In the genomic region with DNA sequence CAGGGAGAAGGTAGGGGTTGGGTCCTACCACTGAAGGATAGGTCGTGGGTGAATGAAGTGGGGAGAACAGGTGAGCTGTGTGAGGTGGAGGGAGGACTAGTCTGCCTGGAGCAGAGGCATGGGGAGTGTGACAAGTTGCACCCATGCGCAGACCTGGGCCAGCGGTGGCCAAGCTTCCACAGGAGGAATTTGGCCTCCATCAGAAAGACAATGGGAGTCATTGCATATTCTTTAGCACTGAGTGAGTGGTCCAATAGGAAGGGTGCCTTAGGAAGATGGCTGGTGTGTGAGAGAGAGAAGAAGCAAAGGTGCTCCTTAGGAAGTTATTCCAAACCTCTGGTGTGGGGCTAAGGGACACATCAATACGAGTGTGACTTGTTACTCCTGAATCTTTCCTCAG, we compare ENCODE assay signal across 36 cellular contexts.
"Had no signal": no experiment of that assay in that cellular context is flagged by ENCODE, and none has a peak within 500 bp of the region (broad histone marks: within the 10 kb centered on the region; RNA-seq: fewer than 3 reads in every experiment).

No MANE protein-coding gene starts in this region.

- H3K36me3 ChIP-seq: adrenal gland, esophagus squamous epithelium, gastroesophageal sphincter, heart right ventricle, WERI-Rb-1 had no signal

- H3K36me3 Mint-ChIP-seq: activated CD4-positive, alpha-beta memory T cell treated with anti-CD3 and anti-CD28 coated beads for 36 hours; activated CD8-positive, alpha-beta memory T cell treated with anti-CD3 and anti-CD28 coated beads, Interleukin-2, amount 10 ng/mL, durations not matched to agents 7 days and 5 days; activated naive CD4-positive, alpha-beta T cell treated with anti-CD3 and anti-CD28 coated beads, Interleukin-2, amount 50 U/mL, for 24 hours; activated naive CD8-positive, alpha-beta T cell treated with anti-CD3 and anti-CD28 coated beads for 36 hours had no signal

- ATAC-seq: activated CD4-positive, alpha-beta T cell treated with anti-CD3 and anti-CD28 coated beads for 36 hours; activated CD8-positive, alpha-beta memory T cell treated with anti-CD3 and anti-CD28 coated beads, Interleukin-2, amount 10 ng/mL, durations not matched to agents 7 days and 5 days; activated CD8-positive, alpha-beta T cell treated with anti-CD3 and anti-CD28 coated beads, Interleukin-2, amount 10 ng/mL, durations not matched to agents 7 days and 5 days; activated naive CD8-positive, alpha-beta T cell treated with anti-CD3 and anti-CD28 coated beads, Interleukin-2, amount 50 U/mL, for 24 hours; body of pancreas; effector memory CD8-positive, alpha-beta T cell; gastroesophageal sphincter; heart right ventricle; T-helper 17 cell had no signal

- H3K4me3 Mint-ChIP-seq: activated CD4-positive, alpha-beta memory T cell treated with anti-CD3 and anti-CD28 coated beads for 36 hours; activated CD4-positive, alpha-beta T cell treated with anti-CD3 and anti-CD28 coated beads for 36 hours; activated CD4-positive, alpha-beta T cell treated with anti-CD3 and anti-CD28 coated beads, Interleukin-2, amount 10 ng/mL, durations not matched to agents 24 days and 14 days; activated CD8-positive, alpha-beta memory T cell treated with anti-CD3 and anti-CD28 coated beads, Interleukin-2, amount 10 ng/mL, durations not matched to agents 7 days and 5 days; activated CD8-positive, alpha-beta T cell treated with anti-CD3 and anti-CD28 coated beads, Interleukin-2, amount 10 ng/mL, durations not matched to agents 7 days and 5 days; activated naive CD4-positive, alpha-beta T cell treated with anti-CD3 and anti-CD28 coated beads for 36 hours; activated naive CD4-positive, alpha-beta T cell treated with anti-CD3 and anti-CD28 coated beads, Interleukin-2, amount 50 U/mL, for 24 hours; activated naive CD8-positive, alpha-beta T cell treated with anti-CD3 and anti-CD28 coated beads for 36 hours; activated naive CD8-positive, alpha-beta T cell treated with anti-CD3 and anti-CD28 coated beads, Interleukin-2, amount 50 U/mL, for 24 hours; activated T-helper 1 cell treated with anti-CD3 and anti-CD28 coated beads, Interleukin-12 subunit alpha, Interleukin-12 subunit beta, Interleukin-2, Interleukin-4 antibody, amounts not matched to agents 30 ng/mL and 10 ng/mL and 1 ng/mL, durations not matched to agents 14 hours and 24 hours and 36 hours; central memory CD8-positive, alpha-beta T cell; effector memory CD8-positive, alpha-beta T cell; T-helper 17 cell; T-helper 2 cell treated with Interferon-gamma antibody and Interleukin-4, amounts not matched to agents 5 μg/mL and 100 μg/mL, for 36 hours had no signal

- H3K27ac Mint-ChIP-seq: activated CD4-positive, alpha-beta memory T cell treated with anti-CD3 and anti-CD28 coated beads for 36 hours; activated CD4-positive, alpha-beta T cell treated with anti-CD3 and anti-CD28 coated beads for 36 hours; activated CD4-positive, alpha-beta T cell treated with anti-CD3 and anti-CD28 coated beads, Interleukin-2, amount 10 ng/mL, durations not matched to agents 24 days and 14 days; activated CD8-positive, alpha-beta memory T cell treated with anti-CD3 and anti-CD28 coated beads, Interleukin-2, amount 10 ng/mL, durations not matched to agents 7 days and 5 days; activated CD8-positive, alpha-beta T cell treated with anti-CD3 and anti-CD28 coated beads, Interleukin-2, amount 10 ng/mL, durations not matched to agents 7 days and 5 days; activated naive CD4-positive, alpha-beta T cell treated with anti-CD3 and anti-CD28 coated beads for 36 hours; activated naive CD4-positive, alpha-beta T cell treated with anti-CD3 and anti-CD28 coated beads, Interleukin-2, amount 50 U/mL, for 24 hours; activated naive CD8-positive, alpha-beta T cell treated with anti-CD3 and anti-CD28 coated beads for 36 hours; activated naive CD8-positive, alpha-beta T cell treated with anti-CD3 and anti-CD28 coated beads, Interleukin-2, amount 50 U/mL, for 24 hours; activated T-helper 1 cell treated with anti-CD3 and anti-CD28 coated beads, Interleukin-12 subunit alpha, Interleukin-12 subunit beta, Interleukin-2, Interleukin-4 antibody, amounts not matched to agents 30 ng/mL and 10 ng/mL and 1 ng/mL, durations not matched to agents 14 hours and 24 hours and 36 hours; activated T-helper 2 cell treated with anti-CD3 and anti-CD28 coated beads, Interferon-gamma antibody, Interleukin-2, Interleukin-4, amounts not matched to agents 10 μg/mL and 5 μg/mL and 100 μg/mL, durations not matched to agents 14 hours and 24 hours and 36 hours; effector memory CD8-positive, alpha-beta T cell; T-helper 17 cell; T-helper 2 cell treated with Interferon-gamma antibody and Interleukin-4, amounts not matched to agents 5 μg/mL and 100 μg/mL, for 36 hours had no signal

- DNase-seq: activated CD4-positive, alpha-beta memory T cell treated with anti-CD3 and anti-CD28 coated beads for 36 hours; activated CD4-positive, alpha-beta T cell treated with anti-CD3 and anti-CD28 coated beads for 36 hours; activated CD4-positive, alpha-beta T cell treated with anti-CD3 and anti-CD28 coated beads, Interleukin-2, amount 10 ng/mL, durations not matched to agents 24 days and 14 days; activated CD4-positive, CD25-positive, alpha-beta regulatory T cell; activated CD4-positive, CD25-positive, alpha-beta regulatory T cell treated with anti-CD3 and anti-CD28 coated beads, Interleukin-2, amount 50 U/mL, for 72 hours; activated CD8-positive, alpha-beta memory T cell treated with anti-CD3 and anti-CD28 coated beads, Interleukin-2, amount 10 ng/mL, durations not matched to agents 7 days and 5 days; activated CD8-positive, alpha-beta memory T cell treated with anti-CD3 and anti-CD28 coated beads, Interleukin-2, amount 50 U/mL, for 4 hours; activated CD8-positive, alpha-beta T cell treated with anti-CD3 and anti-CD28 coated beads, Interleukin-2, amount 10 ng/mL, durations not matched to agents 7 days and 5 days; activated effector memory CD4-positive, alpha-beta T cell treated with anti-CD3 and anti-CD28 coated beads, Interleukin-2, amount 50 U/mL, for 16 hours; activated naive CD4-positive, alpha-beta T cell treated with anti-CD3 and anti-CD28 coated beads for 36 hours; activated naive CD8-positive, alpha-beta T cell treated with anti-CD3 and anti-CD28 coated beads for 36 hours; activated naive CD8-positive, alpha-beta T cell treated with anti-CD3 and anti-CD28 coated beads, Interleukin-2, amount 50 U/mL, for 24 hours; activated T-cell treated with anti-CD3 and anti-CD28 coated beads, Interleukin-2, amount 50 U/mL, for 1 hour; activated T-cell treated with anti-CD3 and anti-CD28 coated beads, Interleukin-2, amount 50 U/mL, for 48 hours; adrenal gland; amygdala; aorta; cortex of kidney; dermis blood vessel endothelial cell; effector CD4-positive, alpha-beta T cell; effector memory CD8-positive, alpha-beta T cell; esophagus squamous epithelium; foreskin melanocyte; heart right ventricle; T-helper 1 cell; T-helper 17 cell; T1000; WERI-Rb-1 had no signal

- H3K27me3 Mint-ChIP-seq: activated naive CD4-positive, alpha-beta T cell treated with anti-CD3 and anti-CD28 coated beads, Interleukin-2, amount 50 U/mL, for 24 hours had no signal

- H3K4me3 ChIP-seq: adrenal gland, body of pancreas, esophagus squamous epithelium, gastroesophageal sphincter, heart right ventricle had no signal

- H3K4me1 ChIP-seq: adrenal gland, body of pancreas, esophagus squamous epithelium had no signal

- H3K9me3 ChIP-seq: adrenal gland, body of pancreas, esophagus squamous epithelium, gastroesophageal sphincter, heart right ventricle had no signal

- H3K27me3 ChIP-seq: adrenal gland, body of pancreas, esophagus squamous epithelium, gastroesophageal sphincter, heart right ventricle had no signal

- H3K9me3 Mint-ChIP-seq: activated CD4-positive, alpha-beta memory T cell treated with anti-CD3 and anti-CD28 coated beads for 36 hours; activated CD4-positive, alpha-beta T cell treated with anti-CD3 and anti-CD28 coated beads, Interleukin-2, amount 10 ng/mL, durations not matched to agents 24 days and 14 days; activated naive CD4-positive, alpha-beta T cell treated with anti-CD3 and anti-CD28 coated beads for 36 hours; activated naive CD4-positive, alpha-beta T cell treated with anti-CD3 and anti-CD28 coated beads, Interleukin-2, amount 50 U/mL, for 24 hours; activated naive CD8-positive, alpha-beta T cell treated with anti-CD3 and anti-CD28 coated beads for 36 hours; activated naive CD8-positive, alpha-beta T cell treated with anti-CD3 and anti-CD28 coated beads, Interleukin-2, amount 50 U/mL, for 24 hours; activated T-helper 1 cell treated with anti-CD3 and anti-CD28 coated beads, Interleukin-12 subunit alpha, Interleukin-12 subunit beta, Interleukin-2, Interleukin-4 antibody, amounts not matched to agents 30 ng/mL and 10 ng/mL and 1 ng/mL, durations not matched to agents 14 hours and 24 hours and 36 hours; activated T-helper 2 cell treated with anti-CD3 and anti-CD28 coated beads, Interferon-gamma antibody, Interleukin-2, Interleukin-4, amounts not matched to agents 10 μg/mL and 5 μg/mL and 100 μg/mL, durations not matched to agents 14 hours and 24 hours and 36 hours; central memory CD8-positive, alpha-beta T cell; effector memory CD8-positive, alpha-beta T cell; T-helper 2 cell treated with Interferon-gamma antibody and Interleukin-4, amounts not matched to agents 5 μg/mL and 100 μg/mL, for 36 hours had no signal

- H3K27ac ChIP-seq: adrenal gland, body of pancreas, epithelial cell of prostate, esophagus squamous epithelium, gastroesophageal sphincter, heart right ventricle, WERI-Rb-1 had no signal

- H3K4me1 Mint-ChIP-seq: activated CD4-positive, alpha-beta T cell treated with anti-CD3 and anti-CD28 coated beads for 36 hours; activated CD4-positive, alpha-beta T cell treated with anti-CD3 and anti-CD28 coated beads, Interleukin-2, amount 10 ng/mL, durations not matched to agents 24 days and 14 days; activated CD8-positive, alpha-beta memory T cell treated with anti-CD3 and anti-CD28 coated beads, Interleukin-2, amount 10 ng/mL, durations not matched to agents 7 days and 5 days; activated naive CD4-positive, alpha-beta T cell treated with anti-CD3 and anti-CD28 coated beads, Interleukin-2, amount 50 U/mL, for 24 hours; activated naive CD8-positive, alpha-beta T cell treated with anti-CD3 and anti-CD28 coated beads for 36 hours; activated naive CD8-positive, alpha-beta T cell treated with anti-CD3 and anti-CD28 coated beads, Interleukin-2, amount 50 U/mL, for 24 hours; central memory CD8-positive, alpha-beta T cell; T-helper 17 cell had no signal
